18 cellular contexts compared by ENCODE assay signal in genomic region chr1:151882918-151883317, GRCh38. TPM values are rescaled to one million over a fixed set of nuclear protein-coding genes. Genes with fewer than 3 reads are reported as not detected.
"Had no signal": no experiment of that assay in that cellular context is flagged by ENCODE, and none has a peak within 500 bp of the region (broad histone marks: within the 10 kb centered on the region; RNA-seq: fewer than 3 reads in every experiment).

No MANE protein-coding gene starts in this region.

RNA-seq across cellular contexts. Expression of gene THEM5, which starts 29.4 kb away (rescaled TPM):
- total RNA-seq: activated CD4-positive, alpha-beta memory T cell treated with anti-CD3 and anti-CD28 coated beads, Interleukin-2, amount 10 ng/mL, durations not matched to agents 7 days and 5 days; activated CD4-positive, alpha-beta T cell treated with anti-CD3 and anti-CD28 coated beads for 36 hours; activated CD4-positive, alpha-beta T cell treated with anti-CD3 and anti-CD28 coated beads, Interleukin-2, amount 10 ng/mL, durations not matched to agents 7 days and 5 days; activated CD8-positive, alpha-beta memory T cell treated with anti-CD3 and anti-CD28 coated beads, Interleukin-2, amount 10 ng/mL, durations not matched to agents 7 days and 5 days; activated CD8-positive, alpha-beta T cell treated with anti-CD3 and anti-CD28 coated beads, Interleukin-2, amount 10 ng/mL, durations not matched to agents 7 days and 5 days; activated naive CD8-positive, alpha-beta T cell treated with anti-CD3 and anti-CD28 coated beads, Interleukin-2, amount 10 ng/mL, durations not matched to agents 7 days and 5 days; activated T-helper 2 cell treated with anti-CD3 and anti-CD28 coated beads, Interferon-gamma antibody, Interleukin-2, Interleukin-4, amounts not matched to agents 10 μg/mL and 5 μg/mL and 100 μg/mL, durations not matched to agents 14 hours and 24 hours and 36 hours; adrenal gland; aorta; astrocyte; body of pancreas; breast epithelium; cardiac septum; cerebellum; T-cell; T-helper 1 cell treated with Interleukin-12 subunit alpha and Interleukin-12 subunit beta and Interleukin-4 antibody, amounts not matched to agents 30 ng/mL and 1 ng/mL, for 36 hours; T-helper 2 cell treated with Interferon-gamma antibody and Interleukin-4, amounts not matched to agents 100 ng/mL and 5 ng/mL, for 36 hours; WTC11 had no signal
- polyA plus RNA-seq: adrenal gland, aorta had no signal

RNA-seq across cellular contexts. Expression of gene C2CD4D, which starts 43.3 kb away (rescaled TPM):
- total RNA-seq: aorta, cardiac septum, cerebellum had no signal
- polyA plus RNA-seq: aorta had no signal

RNA-seq across cellular contexts. Expression of gene RORC, which starts 51.3 kb away (rescaled TPM):
- total RNA-seq: astrocyte had no signal
